In the genomic region with DNA sequence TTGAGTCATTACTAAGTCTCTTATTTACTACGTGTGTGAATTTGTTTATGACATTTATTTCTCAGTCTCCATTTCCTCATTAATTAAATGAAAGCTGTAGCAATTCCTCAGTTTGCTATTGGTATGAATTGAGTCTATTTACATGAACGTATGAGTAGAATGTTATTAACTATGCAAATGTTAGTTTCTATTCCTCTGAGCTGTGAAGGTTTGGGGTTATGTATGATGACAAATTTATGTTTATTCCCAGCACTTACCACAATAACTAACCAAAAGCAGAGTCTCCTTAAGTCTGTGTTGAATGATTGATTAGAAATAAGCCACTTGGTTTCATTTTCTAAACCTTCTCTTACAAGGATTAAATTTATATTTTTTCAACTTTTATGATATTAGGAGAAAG, we compare ENCODE assay signal across 30 cellular contexts.
DNase-seq lines count a peak whose midpoint lies in the region; ATAC-seq, FAIRE-seq and TF ChIP-seq lines count a peak whose summit lies in the region.
"Had no signal": no experiment of that assay in that cellular context is flagged by ENCODE, and none has a peak within 500 bp of the region (broad histone marks: within the 10 kb centered on the region; RNA-seq: fewer than 3 reads in every experiment).

No MANE protein-coding gene starts in this region.

- ATAC-seq in GM18511 (IDR thresholded peaks at IDR 0.05; ENCODE audit: unreplicated experiment) (peak; percentile 80), GM21390 (IDR thresholded peaks at IDR 0.05; ENCODE audit: unreplicated experiment) (peak; percentile 49), HG02973 (IDR thresholded peaks at IDR 0.05; ENCODE audit: unreplicated experiment) (peak; percentile 56), HG03565 (IDR thresholded peaks at IDR 0.05; ENCODE audit: unreplicated experiment) (peak; percentile 64)
- ATAC-seq: GM23338, heart left ventricle, pancreas, right lobe of liver, Right ventricle myocardium inferior had no signal

- intact Hi-C loops in spleen (cut with DNase I; ENCODE audit: low total_unique reads): no loop called here

- H3K9me3 Mint-ChIP-seq in chondrocyte (ENCODE audit: low read depth): peaks cover 7% of the 10 kb centered on the region
- H3K9me3 Mint-ChIP-seq: GM23338, nephron progenitor cell had no signal

- no peaks in the 10 kb centered on the region for H3K27me3 Mint-ChIP-seq in chondrocyte (ENCODE audit: low read depth)

- TF ChIP-seq CTCF in chondrocyte (IDR thresholded peaks at IDR 0.05) (no peak), coronary artery (IDR thresholded peaks at IDR 0.05) (no peak), spleen (IDR thresholded peaks at IDR 0.05 in 8 of 11, conservative IDR thresholded peaks at IDR 0.05 in 3 of 11) (no peak)

- H3K4me1 ChIP-seq in spleen: no peaks in the 10 kb centered on the region
- H3K4me1 ChIP-seq: heart left ventricle, pancreas, right lobe of liver had no signal

- TF ChIP-seq POLR2A in spleen (IDR thresholded peaks at IDR 0.05): no peak

- H3K27me3 ChIP-seq in spleen (replicated peaks in 1 of 7): no peaks in the 10 kb centered on the region
- H3K27me3 ChIP-seq: brain microvascular endothelial cell, heart left ventricle, pancreas, right lobe of liver had no signal

- H3K4me3 ChIP-seq in coronary artery (no peak overlapping the region), spleen (no peak overlapping the region)
- H3K4me3 ChIP-seq: GM23338, heart left ventricle, lung, pancreas, right lobe of liver had no signal

- H3K36me3 Mint-ChIP-seq in chondrocyte (ENCODE audit: low read depth): no peaks in the 10 kb centered on the region

- FAIRE-seq in urothelium cell line (lab: Jason Lieb, UNC): no peak
- FAIRE-seq: GM12891, pancreas had no signal

- H3K27ac ChIP-seq in coronary artery (no peak overlapping the region), spleen (no peak overlapping the region)
- H3K27ac ChIP-seq: brain microvascular endothelial cell, C4-2B, heart left ventricle, HL-60, pancreas, right lobe of liver had no signal

- no peak overlapping the region for H3K4me3 Mint-ChIP-seq in chondrocyte (ENCODE audit: unreplicated experiment)
- H3K4me3 Mint-ChIP-seq: activated naive CD4-positive, alpha-beta T cell treated with anti-CD3 and anti-CD28 coated beads for 36 hours; GM23338; nephron progenitor cell had no signal

- H3K27ac Mint-ChIP-seq in chondrocyte (ENCODE audit: unreplicated experiment): no peak overlapping the region
- H3K27ac Mint-ChIP-seq: activated naive CD4-positive, alpha-beta T cell treated with anti-CD3 and anti-CD28 coated beads for 36 hours; GM23338; nephron progenitor cell had no signal

- no peaks in the 10 kb centered on the region for H3K9me3 ChIP-seq in spleen
- H3K9me3 ChIP-seq: heart left ventricle, pancreas, right lobe of liver had no signal

- DNase-seq in urothelium cell line (ENCODE audit: low spot score) (no peak), chondrocyte (ENCODE audit: low spot score) (no peak), coronary artery (ENCODE audit: low spot score) (no peak), spleen (no peak)
- DNase-seq: activated CD4-positive, alpha-beta T cell treated with anti-CD3 and anti-CD28 coated beads for 4 hours; activated naive CD4-positive, alpha-beta T cell treated with anti-CD3 and anti-CD28 coated beads for 36 hours; activated T-cell treated with anti-CD3 and anti-CD28 coated beads, Interleukin-2, amount 50 U/mL, for 48 hours; brain microvascular endothelial cell; Calu3; effector memory CD4-positive, alpha-beta T cell; erythroblast; heart left ventricle; NCI-H1092 treated with DMSO at 0.1 percent for 48 hours; NCI-H2081 treated with DMSO at 0.1 percent for 48 hours; NCI-H446; nephron progenitor cell; pancreas; right lobe of liver; stimulated activated CD4-positive, alpha-beta T cell treated with anti-CD3 and anti-CD28 coated beads, Interleukin-4, amount 100 ng/mL, for 4 hours; stimulated activated naive CD4-positive, alpha-beta T cell treated with Interleukin-2 at 50 U/mL for 16 hours had no signal

- H3K36me3 ChIP-seq in spleen: no peaks in the 10 kb centered on the region
- H3K36me3 ChIP-seq: brain microvascular endothelial cell, heart left ventricle, pancreas, right lobe of liver had no signal

- WGBS in spleen, 5 donors: 72 to 87% (median 76%) methylated on average over 2 of the region's 2 CpGs

- H3K4me1 Mint-ChIP-seq in chondrocyte (ENCODE audit: low read depth): no peaks in the 10 kb centered on the region
- H3K4me1 Mint-ChIP-seq: GM23338, nephron progenitor cell had no signal
